15 cellular contexts compared by ENCODE assay signal in genomic region chr10:78634835-78635234, GRCh38.
DNase-seq lines count a peak whose midpoint lies in the region; ATAC-seq and TF ChIP-seq lines count a peak whose summit lies in the region.
"Had no signal": no experiment of that assay in that cellular context is flagged by ENCODE, and none has a peak within 500 bp of the region (broad histone marks: within the 10 kb centered on the region; RNA-seq: fewer than 3 reads in every experiment).

No MANE protein-coding gene starts in this region.

- no peak for TF ChIP-seq CTCF in hepatocyte (IDR thresholded peaks at IDR 0.05; ENCODE audit: poor library complexity)
- TF ChIP-seq CTCF in gastrocnemius medialis (IDR thresholded peaks at IDR 0.05 in 4 of 5, conservative IDR thresholded peaks at IDR 0.05 in 1 of 5): no peak
- no peak for TF ChIP-seq CTCF in testis (IDR thresholded peaks at IDR 0.05)

- no peaks in the 10 kb centered on the region for H3K36me3 Mint-ChIP-seq in natural killer cell treated with Interleukin-12 subunit alpha and Interleukin-12 subunit beta and Interleukin-15 and Interleukin-18, amount 100 ng/mL, for 72 hours

- H3K9me2 ChIP-seq in hepatocyte (replicated peaks; ENCODE audit: insufficient read depth): no peaks in the 10 kb centered on the region

- H3K4me3 ChIP-seq in hepatocyte (no peak overlapping the region), gastrocnemius medialis (no peak overlapping the region), testis (no peak overlapping the region)
- H3K4me3 ChIP-seq: BLaER1, K562, lung had no signal

- peak overlapping the region; percentile 44 for H3K4me2 ChIP-seq in hepatocyte

- intact Hi-C loops in gastrocnemius medialis (cut with DNase I; ENCODE audit: low total_unique reads) (no loop called here), testis (cut with DNase I; ENCODE audit: low total_unique reads) (no loop called here)

- peak overlapping the region; percentile 76 for H3K27ac ChIP-seq in hepatocyte
- peak overlapping the region in 1 of 4 donors; percentile 42 for H3K27ac ChIP-seq in gastrocnemius medialis
- no peak overlapping the region for H3K27ac ChIP-seq in testis
- H3K27ac ChIP-seq: BLaER1 had no signal

- H2AFZ ChIP-seq in hepatocyte: no peak overlapping the region

- no peaks in the 10 kb centered on the region for H4K20me1 ChIP-seq in hepatocyte (ENCODE audit: insufficient read depth, poor library complexity, severe bottlenecking)
- H4K20me1 ChIP-seq: BLaER1 had no signal

- H3K27ac Mint-ChIP-seq in natural killer cell treated with Interleukin-12 subunit alpha and Interleukin-12 subunit beta and Interleukin-15 and Interleukin-18, amount 100 ng/mL, for 72 hours: no peak overlapping the region
- H3K27ac Mint-ChIP-seq: activated CD8-positive, alpha-beta T cell treated with anti-CD3 and anti-CD28 coated beads for 36 hours had no signal

- no peaks in the 10 kb centered on the region for H3K79me2 ChIP-seq in hepatocyte

- peaks cover 12 to 15% of the 10 kb centered on the region in 2 donors for H3K27me3 Mint-ChIP-seq in natural killer cell treated with Interleukin-12 subunit alpha and Interleukin-12 subunit beta and Interleukin-15 and Interleukin-18, amount 100 ng/mL, for 72 hours
- H3K27me3 Mint-ChIP-seq: activated CD8-positive, alpha-beta T cell treated with anti-CD3 and anti-CD28 coated beads for 36 hours had no signal

- TF ChIP-seq POLR2A in gastrocnemius medialis (IDR thresholded peaks at IDR 0.05) (no peak), testis (IDR thresholded peaks at IDR 0.05) (no peak)

- no peaks in the 10 kb centered on the region for H3K4me1 Mint-ChIP-seq in natural killer cell treated with Interleukin-12 subunit alpha and Interleukin-12 subunit beta and Interleukin-15 and Interleukin-18, amount 100 ng/mL, for 72 hours (ENCODE audit: low read depth in 2 of 2)

- WGBS in hepatocyte (ENCODE audit: low lambda C conversion rate, missing lambda C conversion rate): 23% methylated on average over 2 of the region's 2 CpGs
- WGBS in testis, 2 donors: 39 to 41% methylated on average over 2 of the region's 2 CpGs

- peak; percentile 63 for DNase-seq in GM03348 (ENCODE audit: low spot score)
- peak; percentile 93 for DNase-seq in amniotic epithelial cell (ENCODE audit: low read depth)
- DNase-seq in hepatocyte (ENCODE audit: low spot score): peak; percentile 49
- peak in 1 of 2 donors; percentile 24 for DNase-seq in gastrocnemius medialis
- no peak for DNase-seq in T-helper 2 cell
- no peak for DNase-seq in natural killer cell treated with Interleukin-12 subunit alpha and Interleukin-12 subunit beta and Interleukin-15 and Interleukin-18, amount 100 ng/mL, for 72 hours (ENCODE audit: low spot score)
- no peak for DNase-seq in testis
- DNase-seq: activated CD8-positive, alpha-beta T cell treated with anti-CD3 and anti-CD28 coated beads for 36 hours; NCI-H146; NCI-H748 treated with DMSO at 0.1 percent for 48 hours; occipital lobe had no signal

- H3K9me3 ChIP-seq in hepatocyte (ENCODE audit: low read depth): no peaks in the 10 kb centered on the region
- no peaks in the 10 kb centered on the region for H3K9me3 ChIP-seq in gastrocnemius medialis
- no peaks in the 10 kb centered on the region for H3K9me3 ChIP-seq in testis
- H3K9me3 ChIP-seq: BLaER1 had no signal

- H3K27me3 ChIP-seq in hepatocyte (no peaks in the 10 kb centered on the region), gastrocnemius medialis (no peaks in the 10 kb centered on the region), testis (no peaks in the 10 kb centered on the region)
- H3K27me3 ChIP-seq: BLaER1 had no signal

- H3K36me3 ChIP-seq in hepatocyte (replicated peaks; ENCODE audit: insufficient read depth, low read depth): no peaks in the 10 kb centered on the region
- H3K36me3 ChIP-seq in gastrocnemius medialis: no peaks in the 10 kb centered on the region
- no peaks in the 10 kb centered on the region for H3K36me3 ChIP-seq in testis (ENCODE audit: low read depth, missing control alignments)
- H3K36me3 ChIP-seq: BLaER1 had no signal

- no peak overlapping the region for H3K4me3 Mint-ChIP-seq in natural killer cell treated with Interleukin-12 subunit alpha and Interleukin-12 subunit beta and Interleukin-15 and Interleukin-18, amount 100 ng/mL, for 72 hours
- H3K4me3 Mint-ChIP-seq: activated CD8-positive, alpha-beta T cell treated with anti-CD3 and anti-CD28 coated beads for 36 hours had no signal

- peak; percentile 45 to 75 for ATAC-seq in gastrocnemius medialis
- ATAC-seq in GM21786 (IDR thresholded peaks at IDR 0.05; ENCODE audit: unreplicated experiment): no peak
- no peak for ATAC-seq in natural killer cell treated with Interleukin-12 subunit alpha and Interleukin-12 subunit beta and Interleukin-15 and Interleukin-18, amount 100 ng/mL, for 72 hours
- ATAC-seq: activated CD8-positive, alpha-beta T cell treated with anti-CD3 and anti-CD28 coated beads for 36 hours; K562 had no signal

- in situ Hi-C loops in gastrocnemius medialis (cut with MboI; ENCODE audit: low sequenced_read_pairs in 4 of 4): loop anchor here in 1 of 4 donors (25.0 kb wide), 1 partner anchor 573 kb away; no protein-coding TSS in a partner anchor

- H3K9me3 Mint-ChIP-seq in natural killer cell treated with Interleukin-12 subunit alpha and Interleukin-12 subunit beta and Interleukin-15 and Interleukin-18, amount 100 ng/mL, for 72 hours: no peaks in the 10 kb centered on the region
- H3K9me3 Mint-ChIP-seq: activated CD8-positive, alpha-beta T cell treated with anti-CD3 and anti-CD28 coated beads for 36 hours had no signal

- H3K4me1 ChIP-seq in hepatocyte (ENCODE audit: insufficient read depth) (peaks cover 14% of the 10 kb centered on the region), gastrocnemius medialis (no peaks in the 10 kb centered on the region), testis (no peaks in the 10 kb centered on the region)

Comparison
In these comparisons a context has a peak if more than half of its experiments do, and no peak if none do; other contexts are left out.
1. DNase-seq: peak in GM03348 (single experiment), amniotic epithelial cell (single experiment) and hepatocyte (single experiment); none in T-helper 2 cell (0 of 5), natural killer cell treated with Interleukin-12 subunit alpha and Interleukin-12 subunit beta and Interleukin-15 and Interleukin-18, amount 100 ng/mL, for 72 hours (single experiment) and testis (single experiment).
2. ATAC-seq: peak in gastrocnemius medialis (2 of 2); none in GM21786 (single experiment) and natural killer cell treated with Interleukin-12 subunit alpha and Interleukin-12 subunit beta and Interleukin-15 and Interleukin-18, amount 100 ng/mL, for 72 hours (0 of 2).